Comparison of ENCODE assay signal across 8 cellular contexts in the genomic region with DNA sequence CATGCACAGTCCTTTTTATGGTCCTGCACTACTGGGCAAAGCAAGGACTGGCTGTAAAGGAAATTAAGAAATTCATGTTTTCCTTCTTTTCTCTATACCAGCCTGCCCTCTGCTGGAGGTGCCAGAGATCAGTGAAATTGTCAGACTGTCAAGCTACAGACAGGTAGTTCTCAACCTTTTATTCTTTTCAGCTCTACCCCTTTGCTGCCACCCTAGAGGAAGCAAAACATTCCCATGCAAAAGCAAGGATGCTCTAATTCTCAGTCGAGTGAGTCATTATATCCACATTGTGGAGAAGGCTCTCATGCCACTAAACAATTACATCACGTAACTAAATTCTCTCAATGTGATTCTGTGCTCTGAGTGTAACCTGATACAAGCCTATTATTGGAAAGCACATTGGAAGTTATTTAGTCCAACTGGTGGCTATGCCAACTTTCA. TPM values are rescaled to one million over a fixed set of nuclear protein-coding genes. Genes with fewer than 3 reads are reported as not detected.
DNase-seq lines count a peak whose midpoint lies in the region; ATAC-seq and TF ChIP-seq lines count a peak whose summit lies in the region.

No MANE protein-coding gene starts in this region.

- CTCF ChIA-PET in activated CD8-positive, alpha-beta T cell treated with anti-CD3 and anti-CD28 coated beads for 36 hours (lab: Charles Lee), result interaction anchor here (0.6 to 3.1 kb wide), 29 partner anchors 8 to 249 kb away, joined by 3 to 19 read pairs (median 4); no protein-coding TSS in a partner anchor

- peak; percentile 60 for TF ChIP-seq CTCF in CD14-positive monocyte (IDR thresholded peaks at IDR 0.05)
- TF ChIP-seq CTCF in activated CD8-positive, alpha-beta T cell treated with anti-CD3 and anti-CD28 coated beads for 36 hours (IDR thresholded peaks at IDR 0.05), result peak; percentile 87
- peak; percentile 82 for TF ChIP-seq CTCF in fibroblast of pulmonary artery (IDR thresholded peaks at IDR 0.05; ENCODE audit: low read length, missing control alignments)
- TF ChIP-seq CTCF in progenitor cell of endocrine pancreas (IDR thresholded peaks at IDR 0.05; ENCODE audit: unreplicated experiment), result peak; percentile 75

- H3K9me3 Mint-ChIP-seq in CD14-positive monocyte, result peaks cover 0 to 2% (median 0%) of the 10 kb centered on the region in 7 donors
- no peaks in the 10 kb centered on the region for H3K9me3 Mint-ChIP-seq in activated CD8-positive, alpha-beta T cell treated with anti-CD3 and anti-CD28 coated beads for 36 hours
- H3K9me3 Mint-ChIP-seq in progenitor cell of endocrine pancreas (ENCODE audit: low read depth), result no peaks in the 10 kb centered on the region

- no peak overlapping the region for H3K4me3 ChIP-seq in fibroblast of pulmonary artery (replicated peaks; ENCODE audit: low read depth, low read length)

- no peaks in the 10 kb centered on the region for H3K4me1 Mint-ChIP-seq in CD14-positive monocyte
- H3K4me1 Mint-ChIP-seq in activated CD8-positive, alpha-beta T cell treated with anti-CD3 and anti-CD28 coated beads for 36 hours (ENCODE audit: low read depth), result no peaks in the 10 kb centered on the region
- peaks cover 3% of the 10 kb centered on the region for H3K4me1 Mint-ChIP-seq in progenitor cell of endocrine pancreas (ENCODE audit: low read depth)

- H3K4me3 Mint-ChIP-seq in CD14-positive monocyte, result no peak overlapping the region
- H3K4me3 Mint-ChIP-seq in activated CD8-positive, alpha-beta T cell treated with anti-CD3 and anti-CD28 coated beads for 36 hours, result no peak overlapping the region
- H3K4me3 Mint-ChIP-seq in progenitor cell of endocrine pancreas (ENCODE audit: low read depth), result no peak overlapping the region

- H3K36me3 Mint-ChIP-seq in CD14-positive monocyte, result no peaks in the 10 kb centered on the region
- no peaks in the 10 kb centered on the region for H3K36me3 Mint-ChIP-seq in activated CD8-positive, alpha-beta T cell treated with anti-CD3 and anti-CD28 coated beads for 36 hours (ENCODE audit: low read depth)
- H3K36me3 Mint-ChIP-seq in progenitor cell of endocrine pancreas (ENCODE audit: insufficient read depth), result no peaks in the 10 kb centered on the region

- DNase-seq in CD14-positive monocyte (ENCODE audit: low spot score) (no peak), GOT3 (lab: John Stamatoyannopoulos, UW) (peak; percentile 16), NCI-H345 (lab: John Stamatoyannopoulos, UW) (peak; percentile 79), fibroblast of pulmonary artery (ENCODE audit: low read depth) (peak; percentile 56), progenitor cell of endocrine pancreas (ENCODE audit: low spot score, unreplicated experiment) (no peak), ureter (ENCODE audit: low spot score) (no peak)
- DNase-seq in activated CD8-positive, alpha-beta T cell treated with anti-CD3 and anti-CD28 coated beads for 36 hours, result peak; percentile 58
- no peak for DNase-seq in activated CD4-positive, CD25-positive, alpha-beta regulatory T cell treated with anti-CD3 and anti-CD28 coated beads, Interleukin-2, amount 50 U/mL, for 72 hours

- intact Hi-C loops in CD14-positive monocyte (cut with micrococcal nuclease), result no loop called here
- intact Hi-C loops in activated CD8-positive, alpha-beta T cell treated with anti-CD3 and anti-CD28 coated beads for 36 hours (cut with micrococcal nuclease), result loop anchor here (10.0 kb wide), 1 partner anchor 106 kb away; no protein-coding TSS in a partner anchor

- POLR2A ChIA-PET in activated CD8-positive, alpha-beta T cell treated with anti-CD3 and anti-CD28 coated beads for 36 hours (lab: Charles Lee), result interaction anchor here (1.3 kb wide), 1 partner anchor 154 kb away, joined by 3 read pairs; no protein-coding TSS in a partner anchor

- H3K27ac Mint-ChIP-seq in CD14-positive monocyte (no peak overlapping the region), progenitor cell of endocrine pancreas (no peak overlapping the region)
- H3K27ac Mint-ChIP-seq in activated CD8-positive, alpha-beta T cell treated with anti-CD3 and anti-CD28 coated beads for 36 hours, result no peak overlapping the region

- no peak for ATAC-seq in activated CD8-positive, alpha-beta T cell treated with anti-CD3 and anti-CD28 coated beads for 36 hours

- peaks cover 18 to 30% (median 30%) of the 10 kb centered on the region in 3 donors for H3K27me3 Mint-ChIP-seq in CD14-positive monocyte (ENCODE audit: low read depth in 3 of 3)
- peaks cover 2% of the 10 kb centered on the region for H3K27me3 Mint-ChIP-seq in activated CD8-positive, alpha-beta T cell treated with anti-CD3 and anti-CD28 coated beads for 36 hours
- peaks cover 3% of the 10 kb centered on the region for H3K27me3 Mint-ChIP-seq in progenitor cell of endocrine pancreas

RNA-seq across cellular contexts. Expression of gene RAPGEF4, which starts 25.0 kb away (rescaled TPM):
- polyA plus RNA-seq in CD14-positive monocyte, result not detected
- total RNA-seq in activated CD8-positive, alpha-beta T cell treated with anti-CD3 and anti-CD28 coated beads for 36 hours, result 1 to 10 TPM in 1 of 2 experiments, under 1 TPM in 1; 0.85 to 1.3 TPM
- total RNA-seq in progenitor cell of endocrine pancreas, result 8.6 and 11.9 TPM in 2 replicates
- total RNA-seq in ureter, result 18.6 TPM

Comparison
In these comparisons a context has a peak if more than half of its experiments do, and no peak if none do; other contexts are left out.
1. DNase-seq: peak in GOT3 (single experiment), NCI-H345 (single experiment), activated CD8-positive, alpha-beta T cell treated with anti-CD3 and anti-CD28 coated beads for 36 hours (single experiment) and fibroblast of pulmonary artery (single experiment); none in CD14-positive monocyte (single experiment), progenitor cell of endocrine pancreas (single experiment), ureter (single experiment) and activated CD4-positive, CD25-positive, alpha-beta regulatory T cell treated with anti-CD3 and anti-CD28 coated beads, Interleukin-2, amount 50 U/mL, for 72 hours (single experiment).
2. Peak in every context shown above with its lines, with median percentiles within 50 percentile points of each other: CTCF ChIP-seq.